In genomic region chr5:10689391-10690081, GRCh38 we compare ENCODE assay signal across 8 cellular contexts.
DNase-seq lines count a peak whose midpoint lies in the region; ATAC-seq and TF ChIP-seq lines count a peak whose summit lies in the region.

No MANE protein-coding gene starts in this region.

- H3K36me3 Mint-ChIP-seq in naive thymus-derived CD4-positive, alpha-beta T cell = peaks cover 0 to 35% (median 15%) of the 10 kb centered on the region in 5 donors

- no peak for TF ChIP-seq CTCF in body of pancreas (IDR thresholded peaks at IDR 0.05)

- peaks cover 9% of the 10 kb centered on the region for H3K4me1 ChIP-seq in body of pancreas
- H3K4me1 ChIP-seq in naive thymus-derived CD4-positive, alpha-beta T cell (ENCODE audit: control insufficient read depth in 2 of 2, insufficient read depth in 2 of 2, low read length in 2 of 2) = no peaks in the 10 kb centered on the region

- no peak overlapping the region for H3K4me3 Mint-ChIP-seq in naive thymus-derived CD4-positive, alpha-beta T cell

- H3K9me3 ChIP-seq in body of pancreas = no peaks in the 10 kb centered on the region
- H3K9me3 ChIP-seq in naive thymus-derived CD4-positive, alpha-beta T cell (ENCODE audit: control insufficient read depth in 2 of 3, low read length in 3 of 3) = no peaks in the 10 kb centered on the region

- H3K9me3 Mint-ChIP-seq in naive thymus-derived CD4-positive, alpha-beta T cell = no peaks in the 10 kb centered on the region

- CTCF ChIA-PET in naive thymus-derived CD4-positive, alpha-beta T cell (lab: Charles Lee) = interaction anchor here (1.0 kb wide), 1 partner anchor 237 kb away, joined by 3 read pairs; no protein-coding TSS in a partner anchor

- no peak for TF ChIP-seq POLR2A in body of pancreas (IDR thresholded peaks at IDR 0.05)

- no peak overlapping the region for H3K27ac ChIP-seq in body of pancreas
- H3K27ac ChIP-seq in naive thymus-derived CD4-positive, alpha-beta T cell (ENCODE audit: low read depth, low read length) = no peak overlapping the region

- POLR2A ChIA-PET in naive thymus-derived CD4-positive, alpha-beta T cell (lab: Charles Lee) = no interaction called here

- no peaks in the 10 kb centered on the region for H3K27me3 ChIP-seq in body of pancreas
- no peaks in the 10 kb centered on the region for H3K27me3 ChIP-seq in naive thymus-derived CD4-positive, alpha-beta T cell (ENCODE audit: control insufficient read depth in 2 of 2, insufficient read depth in 2 of 2, low read length in 2 of 2)

- H3K4me3 ChIP-seq in body of pancreas = no peak overlapping the region
- no peak overlapping the region for H3K4me3 ChIP-seq in naive thymus-derived CD4-positive, alpha-beta T cell (ENCODE audit: low read length)

- no peaks in the 10 kb centered on the region for H3K36me3 ChIP-seq in body of pancreas (replicated peaks in 1 of 2; ENCODE audit: insufficient read depth in 1 of 2, low read depth in 2 of 2)
- H3K36me3 ChIP-seq in naive thymus-derived CD4-positive, alpha-beta T cell (ENCODE audit: control insufficient read depth in 2 of 3, insufficient read depth in 3 of 3, low read length in 3 of 3) = peaks cover 0 to 3% (median 0%) of the 10 kb centered on the region in 3 experiments

- no peaks in the 10 kb centered on the region for H3K27me3 Mint-ChIP-seq in naive thymus-derived CD4-positive, alpha-beta T cell

- ATAC-seq in body of pancreas = peak; percentile 17
- peak; percentile 64 for ATAC-seq in naive thymus-derived CD4-positive, alpha-beta T cell
- ATAC-seq in GM21723 (IDR thresholded peaks at IDR 0.05; ENCODE audit: unreplicated experiment) = no peak

- intact Hi-C loops in body of pancreas (cut with DNase I) = no loop called here
- intact Hi-C loops in naive thymus-derived CD4-positive, alpha-beta T cell (cut with micrococcal nuclease) = loop anchor here in 1 of 2 donors (1.0 kb wide), 1 partner anchor 237 kb away; no protein-coding TSS in a partner anchor

- no peak overlapping the region for H3K27ac Mint-ChIP-seq in naive thymus-derived CD4-positive, alpha-beta T cell

- 78 to 81% methylated on average over 10 to 11 of the region's 11 CpGs for WGBS in body of pancreas, 2 donors

- peaks cover 0 to 16% (median 4%) of the 10 kb centered on the region in 7 donors for H3K4me1 Mint-ChIP-seq in naive thymus-derived CD4-positive, alpha-beta T cell

- DNase-seq in stimulated activated CD4-positive, alpha-beta T cell treated with anti-CD3 and anti-CD28 coated beads, Interleukin-2, amount 100 ng/mL, for 48 hours = peak; percentile 29 to 30
- DNase-seq in stimulated activated CD4-positive, alpha-beta T cell treated with anti-CD3 and anti-CD28 coated beads, Interleukin-4, amount 100 ng/mL, for 24 hours = no peak
- peak; percentile 27 to 62 for DNase-seq in NCI-H524 (lab: John Stamatoyannopoulos, UW)
- DNase-seq in body of pancreas = peak in 1 of 4 donors; percentile 48
- peak in 1 of 9 donors; percentile 35 for DNase-seq in naive thymus-derived CD4-positive, alpha-beta T cell
- no peak for DNase-seq in NCI-H345 treated with DMSO at 0.1 percent for 48 hours (lab: John Stamatoyannopoulos, UW; ENCODE audit: unreplicated experiment)
- DNase-seq in DMS79 (lab: John Stamatoyannopoulos, UW) = no peak

Comparison
In these comparisons a context has a peak if more than half of its experiments do, and no peak if none do; other contexts are left out.
1. DNase-seq: peak in stimulated activated CD4-positive, alpha-beta T cell treated with anti-CD3 and anti-CD28 coated beads, Interleukin-2, amount 100 ng/mL, for 48 hours (2 of 2) and NCI-H524 (2 of 2); none in stimulated activated CD4-positive, alpha-beta T cell treated with anti-CD3 and anti-CD28 coated beads, Interleukin-4, amount 100 ng/mL, for 24 hours (single experiment), NCI-H345 treated with DMSO at 0.1 percent for 48 hours (single experiment) and DMS79 (single experiment).